9 cellular contexts compared by ENCODE assay signal in the genomic region with DNA sequence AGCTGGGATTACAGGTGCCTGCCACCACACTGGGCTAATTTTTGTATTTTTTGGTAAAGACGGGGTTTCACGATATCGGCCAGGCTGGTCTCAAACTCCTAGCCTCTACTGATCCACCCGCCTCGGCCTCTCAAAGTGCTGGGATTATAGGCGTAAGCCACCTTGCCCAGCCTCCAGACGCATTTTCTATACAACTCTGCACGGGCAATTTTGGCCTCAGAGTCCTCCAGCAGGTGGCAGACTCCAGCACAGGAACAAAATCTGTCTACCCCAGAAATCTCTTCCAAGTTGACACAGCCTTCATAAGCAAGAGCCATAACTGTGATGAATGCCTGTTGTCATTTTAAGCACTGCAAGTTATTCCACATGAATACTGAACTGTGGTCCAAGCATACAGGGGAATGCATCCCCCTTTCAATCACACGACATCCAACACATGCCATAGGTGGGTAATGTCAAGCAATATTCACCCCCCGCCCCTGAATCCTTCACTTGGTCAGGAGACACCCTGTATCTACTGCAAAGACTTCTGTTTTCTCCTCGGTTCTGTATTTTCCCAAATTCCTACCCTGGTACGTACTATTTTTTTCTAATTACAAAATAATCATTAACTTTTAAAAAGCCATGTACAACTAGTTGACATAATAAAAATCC. TPM values are rescaled to one million over a fixed set of nuclear protein-coding genes. Genes with fewer than 3 reads are reported as not detected.
DNase-seq lines count a peak whose midpoint lies in the region; ATAC-seq, FAIRE-seq and TF ChIP-seq lines count a peak whose summit lies in the region.
"Had no signal": no experiment of that assay in that cellular context is flagged by ENCODE, and none has a peak within 500 bp of the region (broad histone marks: within the 10 kb centered on the region; RNA-seq: fewer than 3 reads in every experiment).

No MANE protein-coding gene starts in this region.

- H3K27ac ChIP-seq in stomach, result no peak overlapping the region

- TF ChIP-seq EP300 in stomach (IDR thresholded peaks at IDR 0.05), result no peak

- DNase-seq in AG20443 (ENCODE audit: low spot score) (peak; percentile 53), GM12891 (ENCODE audit: insufficient read length, low spot score) (peak; percentile 25), NAMALWA (ENCODE audit: low spot score) (peak; percentile 75), germinal center (ENCODE audit: low spot score) (peak; percentile 48), stomach (peak; percentile 40), omental fat pad (ENCODE audit: low spot score) (no peak)
- DNase-seq in activated CD8-positive, alpha-beta memory T cell treated with anti-CD3 and anti-CD28 coated beads, Interleukin-2, amount 10 ng/mL, durations not matched to agents 7 days and 5 days, result peak; percentile 58

- no peaks in the 10 kb centered on the region for H3K27me3 ChIP-seq in stomach

- H3K9me3 Mint-ChIP-seq in activated CD8-positive, alpha-beta memory T cell treated with anti-CD3 and anti-CD28 coated beads, Interleukin-2, amount 10 ng/mL, durations not matched to agents 7 days and 5 days (ENCODE audit: low read depth), result no peaks in the 10 kb centered on the region

- peak in 4 of 7 experiments; percentile 16 to 35 (median 30) for TF ChIP-seq CTCF in stomach (IDR thresholded peaks at IDR 0.05)
- TF ChIP-seq CTCF in omental fat pad (IDR thresholded peaks at IDR 0.05), result no peak

- no peak overlapping the region for H3K27ac Mint-ChIP-seq in activated CD8-positive, alpha-beta memory T cell treated with anti-CD3 and anti-CD28 coated beads, Interleukin-2, amount 10 ng/mL, durations not matched to agents 7 days and 5 days

- H3K36me3 ChIP-seq in stomach, result peaks cover 3 to 51% (median 50%) of the 10 kb centered on the region in 4 donors

- H3K4me3 Mint-ChIP-seq in activated CD8-positive, alpha-beta memory T cell treated with anti-CD3 and anti-CD28 coated beads, Interleukin-2, amount 10 ng/mL, durations not matched to agents 7 days and 5 days, result no peak overlapping the region

- no peaks in the 10 kb centered on the region for H3K9me3 ChIP-seq in stomach

- intact Hi-C loops in stomach (cut with DNase I; ENCODE audit: low total_unique reads), result no loop called here

- CTCF ChIA-PET in activated CD8-positive, alpha-beta memory T cell treated with anti-CD3 and anti-CD28 coated beads, Interleukin-2, amount 10 ng/mL, durations not matched to agents 7 days and 5 days (lab: Charles Lee), result interaction anchor here (0.7 to 6.6 kb wide), 3 partner anchors 10 to 206 kb away, joined by 3 to 49 read pairs (median 4); no protein-coding TSS in a partner anchor

- 74 to 83% (median 77%) methylated on average over 11 to 12 of the region's 12 CpGs for WGBS in stomach, 5 donors

- peaks cover 2% of the 10 kb centered on the region for H3K4me1 Mint-ChIP-seq in activated CD8-positive, alpha-beta memory T cell treated with anti-CD3 and anti-CD28 coated beads, Interleukin-2, amount 10 ng/mL, durations not matched to agents 7 days and 5 days

- TF ChIP-seq POLR2A in GM12891 (IDR thresholded peaks at IDR 0.05; ENCODE audit: low read depth, low read length) (no peak), stomach (IDR thresholded peaks at IDR 0.05) (no peak)

- peaks cover 9% of the 10 kb centered on the region for H3K27me3 Mint-ChIP-seq in activated CD8-positive, alpha-beta memory T cell treated with anti-CD3 and anti-CD28 coated beads, Interleukin-2, amount 10 ng/mL, durations not matched to agents 7 days and 5 days

- H3K4me1 ChIP-seq in stomach, result peaks cover 0 to 2% (median under 1%) of the 10 kb centered on the region in 4 donors

- FAIRE-seq in GM12891 (lab: Jason Lieb, UNC), result peak; percentile 50

- no peaks in the 10 kb centered on the region for H3K36me3 Mint-ChIP-seq in activated CD8-positive, alpha-beta memory T cell treated with anti-CD3 and anti-CD28 coated beads, Interleukin-2, amount 10 ng/mL, durations not matched to agents 7 days and 5 days

- no peak overlapping the region for H3K4me3 ChIP-seq in stomach
- H3K4me3 ChIP-seq: SK-N-MC had no signal

- ATAC-seq in HG02571 (IDR thresholded peaks at IDR 0.05; ENCODE audit: unreplicated experiment) (peak; percentile 66), omental fat pad (ENCODE audit: low FRiP score) (no peak)
- peak; percentile 39 for ATAC-seq in activated CD8-positive, alpha-beta memory T cell treated with anti-CD3 and anti-CD28 coated beads, Interleukin-2, amount 10 ng/mL, durations not matched to agents 7 days and 5 days

TF ChIP-seq in GM12891, 5 proteins besides CTCF, POLR2A, EP300 and RAD21:
- no peak for TF ChIP-seq PAX5 (IDR thresholded peaks at IDR 0.05; ENCODE audit: insufficient read depth, low read length, severe bottlenecking)
- TF ChIP-seq POU2F2 (IDR thresholded peaks at IDR 0.05; ENCODE audit: low read depth, low read length), result no peak
- no peak for TF ChIP-seq SPI1 (IDR thresholded peaks at IDR 0.05; ENCODE audit: low read depth, low read length)
- TF ChIP-seq POLR2AphosphoS5 (IDR thresholded peaks at IDR 0.05; ENCODE audit: low read depth, low read length), result no peak
- no peak for TF ChIP-seq TAF1 (IDR thresholded peaks at IDR 0.05; ENCODE audit: low read depth, low read length)
TF ChIP-seq in GM12891: peak in this region for 0.

RNA-seq across cellular contexts. Expression of gene ALDH7A1, which starts 50.8 kb away (rescaled TPM):
- polyA plus RNA-seq in GM12891 (2012; ENCODE audit: low read depth, missing spikeins), result 5.3 TPM
- total RNA-seq in activated CD8-positive, alpha-beta memory T cell treated with anti-CD3 and anti-CD28 coated beads, Interleukin-2, amount 10 ng/mL, durations not matched to agents 7 days and 5 days, result 1 to 10 TPM; 2.6 to 2.8 TPM
- total RNA-seq in stomach (10 to 100 TPM in 4 of 5 donors, 1 to 10 TPM in 1; 4.9 to 55.6 (median 30.9) TPM), omental fat pad (10 to 100 TPM; 14.8 to 32.6 (median 17.9) TPM)
- 10 to 100 TPM; 32.2 to 52.9 (median 32.9) TPM for polyA plus RNA-seq in stomach

RNA-seq across cellular contexts. Expression of gene PHAX, which starts 56.5 kb away (rescaled TPM):
- 62.2 TPM for polyA plus RNA-seq in GM12891 (2012; ENCODE audit: low read depth, missing spikeins)
- total RNA-seq in activated CD8-positive, alpha-beta memory T cell treated with anti-CD3 and anti-CD28 coated beads, Interleukin-2, amount 10 ng/mL, durations not matched to agents 7 days and 5 days, result 10 to 100 TPM; 35.6 to 47.1 TPM
- total RNA-seq in stomach, result 100 to 1,000 TPM in 2 of 5 donors, 10 to 100 TPM in 3; 26.6 to 246 (median 61.1) TPM
- polyA plus RNA-seq in stomach, result 10 to 100 TPM; 14.4 to 18.8 (median 15.4) TPM
- 10 to 100 TPM; 29.7 to 50.4 (median 34.3) TPM for total RNA-seq in omental fat pad

Comparison
In these comparisons a context has a peak if more than half of its experiments do, and no peak if none do; other contexts are left out.
1. CTCF ChIP-seq: peak in stomach (4 of 7); none in omental fat pad (0 of 3).